ENCODE assay signal across 9 cellular contexts in genomic region chrX:153765138-153766079, GRCh38. TPM values are rescaled to one million over a fixed set of nuclear protein-coding genes. Genes with fewer than 3 reads are reported as not detected.
A peak's percentile ranks its signal among the peaks of the same experiment; 100 is the strongest.
DNase-seq lines count a peak whose midpoint lies in the region; ATAC-seq, FAIRE-seq and TF ChIP-seq lines count a peak whose summit lies in the region.
"Had no signal": no experiment of that assay in that cellular context is flagged by ENCODE, and none has a peak within 500 bp of the region (broad histone marks: within the 10 kb centered on the region; RNA-seq: fewer than 3 reads in every experiment).

No MANE protein-coding gene starts in this region.

- no peak for TF ChIP-seq POLR2A in transverse colon (IDR thresholded peaks at IDR 0.05)

- H3K4me1 ChIP-seq in astrocyte (ENCODE audit: insufficient read depth, low read length), result peaks cover 25% of the 10 kb centered on the region
- H3K4me1 ChIP-seq in transverse colon, result no peaks in the 10 kb centered on the region

- FAIRE-seq in astrocyte (lab: Jason Lieb, UNC), result no peak

- peak overlapping the region; percentile 39 for H3K4me3 ChIP-seq in astrocyte (ENCODE audit: insufficient read depth, low read depth, low read length)
- peak overlapping the region in 2 of 4 donors; percentile 13 to 18 for H3K4me3 ChIP-seq in transverse colon

- no peaks in the 10 kb centered on the region for H3K79me2 ChIP-seq in astrocyte (ENCODE audit: insufficient read depth, low read length)

- peak overlapping the region; percentile 76 for H3K9ac ChIP-seq in astrocyte (ENCODE audit: low read length)

- H3K27ac Mint-ChIP-seq in astrocyte (ENCODE audit: unreplicated experiment), result peak overlapping the region; percentile 41
- H3K27ac Mint-ChIP-seq: CD14-positive monocyte had no signal

- TF ChIP-seq CTCF in astrocyte (IDR thresholded peaks at IDR 0.05; ENCODE audit: insufficient read depth, low read depth, low read length) (no peak), transverse colon (IDR thresholded peaks at IDR 0.05) (no peak)

- H3K27me3 ChIP-seq in astrocyte (ENCODE audit: insufficient read depth, low read length) (no peaks in the 10 kb centered on the region), transverse colon (no peaks in the 10 kb centered on the region)

- H3K9me3 Mint-ChIP-seq in astrocyte (ENCODE audit: unreplicated experiment), result no peaks in the 10 kb centered on the region

- no peaks in the 10 kb centered on the region for H3K36me3 Mint-ChIP-seq in astrocyte (ENCODE audit: low read depth, unreplicated experiment)
- H3K36me3 Mint-ChIP-seq: CD14-positive monocyte had no signal

- intact Hi-C loops in left colon (cut with DNase I, micrococcal nuclease), result no loop called here
- intact Hi-C loops in transverse colon (cut with DNase I; ENCODE audit: low total_unique reads), result loop anchor here (5.0 kb wide), 1 partner anchor 187 kb away; no protein-coding TSS in a partner anchor

- H3K4me3 Mint-ChIP-seq in astrocyte (ENCODE audit: unreplicated experiment), result no peak overlapping the region

- H3K27ac ChIP-seq in astrocyte (ENCODE audit: low read depth, low read length) (peak overlapping the region; percentile 68), transverse colon (peak overlapping the region; percentile 47 to 81 (median 65))

- H2AFZ ChIP-seq in astrocyte (ENCODE audit: low read depth, low read length), result peak overlapping the region; percentile 75

- H3K27me3 Mint-ChIP-seq in astrocyte (ENCODE audit: low read depth, unreplicated experiment), result peaks cover 2% of the 10 kb centered on the region

- 67% methylated on average over 8 of the region's 27 CpGs; no CpG with 5 or more reads in 1 of the 2 donors for WGBS in transverse colon (ENCODE audit: low coverage in 1 of 2), 2 donors

- TF ChIP-seq EP300 in transverse colon (IDR thresholded peaks at IDR 0.05; ENCODE audit: low read depth), result no peak

- no peaks in the 10 kb centered on the region for H3K9me3 ChIP-seq in astrocyte (ENCODE audit: insufficient read depth, low read depth, low read length)
- H3K9me3 ChIP-seq in transverse colon, result no peaks in the 10 kb centered on the region

- in situ Hi-C loops in transverse colon (cut with MboI; ENCODE audit: low pct_ligation_motif_present in 1 of 4, low pct_unique_long_range_greater_than_20kb in 1 of 4, low sequenced_read_pairs in 3 of 4), result loop anchor here in 1 of 4 donors (25.0 kb wide), 1 partner anchor 197 kb away; the partner anchor contains the start of genes HCFC1 and TMEM187

- H4K20me1 ChIP-seq in astrocyte (ENCODE audit: insufficient read depth, low read length), result peaks cover 5% of the 10 kb centered on the region

- no peak for ATAC-seq in activated CD4-positive, CD25-positive, alpha-beta regulatory T cell treated with anti-CD3 and anti-CD28 coated beads, Interleukin-2, amount 50 U/mL, for 24 hours
- ATAC-seq in left colon, result no peak
- ATAC-seq in GM18909 (IDR thresholded peaks at IDR 0.05; ENCODE audit: poor library complexity, unreplicated experiment), result no peak

- peak overlapping the region; percentile 87 for H3K4me2 ChIP-seq in astrocyte (ENCODE audit: low read length)

- no peaks in the 10 kb centered on the region for H3K4me1 Mint-ChIP-seq in astrocyte (ENCODE audit: low read depth, unreplicated experiment)

- H3K36me3 ChIP-seq in astrocyte (ENCODE audit: insufficient read depth, low read length) (no peaks in the 10 kb centered on the region), transverse colon (no peaks in the 10 kb centered on the region)

- DNase-seq in activated CD4-positive, CD25-positive, alpha-beta regulatory T cell treated with anti-CD3 and anti-CD28 coated beads, Interleukin-2, amount 50 U/mL, for 72 hours, result peak; percentile 31
- DNase-seq in astrocyte (ENCODE audit: low read depth) (no peak), left colon (peak; percentile 9 to 28), transverse colon (peak; percentile 7), LoVo (ENCODE audit: low spot score) (no peak)
- DNase-seq in stimulated activated naive CD4-positive, alpha-beta T cell treated with Interleukin-2 at 50 U/mL for 16 hours (lab: John Stamatoyannopoulos, UW), result no peak

RNA-seq across cellular contexts. Expression of gene PLXNB3, which starts 1.4 kb away (rescaled TPM):
- total RNA-seq in astrocyte (5.3 and 5.4 TPM in 2 replicates), left colon (1 to 10 TPM; 1.0 to 5.4 TPM), transverse colon (10 to 100 TPM in 2 of 4 donors, 1 to 10 TPM in 2; 3.1 to 46.2 (median 24.7) TPM)

RNA-seq across cellular contexts. Expression of gene SRPK3, which starts 15.4 kb away (rescaled TPM):
- total RNA-seq in astrocyte (not detected in 2 replicates), left colon (1 to 10 TPM; 1.4 to 1.7 TPM), transverse colon (1 to 10 TPM in 2 of 4 donors, under 1 TPM in 2; 0.64 to 3.8 (median 1.3) TPM)

RNA-seq across cellular contexts. Expression of gene IDH3G, which starts 28.8 kb away (rescaled TPM):
- total RNA-seq in astrocyte, result 40.0 and 41.9 TPM in 2 replicates
- total RNA-seq in left colon, result 10 to 100 TPM; 76.1 to 93.6 TPM
- 100 to 1,000 TPM in 2 of 4 donors, 10 to 100 TPM in 2; 77.5 to 203 (median 117) TPM for total RNA-seq in transverse colon

RNA-seq across cellular contexts. Expression of gene SSR4, which starts 29.1 kb away (rescaled TPM):
- total RNA-seq in astrocyte, result 252 and 299 TPM in 2 replicates
- total RNA-seq in left colon, result 100 to 1,000 TPM; 216 to 237 TPM
- total RNA-seq in transverse colon, result 100 to 1,000 TPM in 2 of 4 donors, 10 to 100 TPM in 2; 16.1 to 165 (median 95.8) TPM

RNA-seq across cellular contexts. Expression of gene ABCD1, which starts 40.8 kb away (rescaled TPM):
- total RNA-seq in astrocyte (27.2 and 30.5 TPM in 2 replicates), left colon (10 to 100 TPM; 15.1 to 15.9 TPM), transverse colon (10 to 100 TPM in 3 of 4 donors, 1 to 10 TPM in 1; 7.0 to 50.5 (median 18.1) TPM)

Comparison
In these comparisons a context has a peak if more than half of its experiments do, and no peak if none do; other contexts are left out.
1. DNase-seq: peak in activated CD4-positive, CD25-positive, alpha-beta regulatory T cell treated with anti-CD3 and anti-CD28 coated beads, Interleukin-2, amount 50 U/mL, for 72 hours (single experiment), left colon (2 of 2) and transverse colon (single experiment); none in astrocyte (single experiment), LoVo (single experiment) and stimulated activated naive CD4-positive, alpha-beta T cell treated with Interleukin-2 at 50 U/mL for 16 hours (single experiment).